Comparison of ENCODE assay signal across 28 cellular contexts in genomic region chr11:57942808-57943207, GRCh38.
"Had no signal": no experiment of that assay in that cellular context is flagged by ENCODE, and none has a peak within 500 bp of the region (broad histone marks: within the 10 kb centered on the region; RNA-seq: fewer than 3 reads in every experiment).

No MANE protein-coding gene starts in this region.

- H3K36me3 ChIP-seq: ascending aorta, breast epithelium, colonic mucosa, gastrocnemius medialis had no signal

- H3K4me1 Mint-ChIP-seq: activated CD4-positive, alpha-beta T cell treated with anti-CD3 and anti-CD28 coated beads for 36 hours; activated CD4-positive, alpha-beta T cell treated with anti-CD3 and anti-CD28 coated beads, Interleukin-2, amount 10 ng/mL, durations not matched to agents 24 days and 14 days; activated CD8-positive, alpha-beta memory T cell treated with anti-CD3 and anti-CD28 coated beads, Interleukin-2, amount 10 ng/mL, durations not matched to agents 7 days and 5 days; activated naive CD4-positive, alpha-beta T cell treated with anti-CD3 and anti-CD28 coated beads, Interleukin-2, amount 10 ng/mL, durations not matched to agents 7 days and 5 days; activated naive CD8-positive, alpha-beta T cell treated with anti-CD3 and anti-CD28 coated beads, Interleukin-2, amount 10 ng/mL, durations not matched to agents 7 days and 5 days; brain; central memory CD8-positive, alpha-beta T cell had no signal

- ATAC-seq: activated CD4-positive, alpha-beta T cell treated with anti-CD3 and anti-CD28 coated beads for 36 hours; activated CD8-positive, alpha-beta memory T cell treated with anti-CD3 and anti-CD28 coated beads, Interleukin-2, amount 10 ng/mL, durations not matched to agents 7 days and 5 days; activated CD8-positive, alpha-beta T cell treated with anti-CD3 and anti-CD28 coated beads, Interleukin-2, amount 10 ng/mL, durations not matched to agents 7 days and 5 days; activated naive CD4-positive, alpha-beta T cell treated with anti-CD3 and anti-CD28 coated beads, Interleukin-2, amount 50 U/mL, for 72 hours; activated T-cell treated with anti-CD3 and anti-CD28 coated beads, Interleukin-2, amount 50 U/mL, for 72 hours; gastrocnemius medialis had no signal

- H3K27ac ChIP-seq: ascending aorta, breast epithelium, colonic mucosa, dorsolateral prefrontal cortex, gastrocnemius medialis had no signal

- H3K4me3 ChIP-seq: ascending aorta, breast epithelium, colonic mucosa, dorsolateral prefrontal cortex, gastrocnemius medialis had no signal

- H3K27me3 Mint-ChIP-seq: activated naive CD4-positive, alpha-beta T cell treated with anti-CD3 and anti-CD28 coated beads, Interleukin-2, amount 10 ng/mL, durations not matched to agents 7 days and 5 days; activated naive CD8-positive, alpha-beta T cell treated with anti-CD3 and anti-CD28 coated beads, Interleukin-2, amount 10 ng/mL, durations not matched to agents 7 days and 5 days; brain; dendritic cell treated with granulocyte-macrophage colony-stimulating factor and Interleukin-4, amounts not matched to agents 40 ng/mL and 50 ng/mL, for 4 days had no signal

- H3K9me3 ChIP-seq: ascending aorta, breast epithelium, colonic mucosa, gastrocnemius medialis had no signal

- H3K27ac Mint-ChIP-seq: activated CD4-positive, alpha-beta memory T cell treated with anti-CD3 and anti-CD28 coated beads for 36 hours; activated CD4-positive, alpha-beta T cell treated with anti-CD3 and anti-CD28 coated beads for 36 hours; activated CD4-positive, alpha-beta T cell treated with anti-CD3 and anti-CD28 coated beads, Interleukin-2, amount 10 ng/mL, durations not matched to agents 24 days and 14 days; activated CD8-positive, alpha-beta memory T cell treated with anti-CD3 and anti-CD28 coated beads, Interleukin-2, amount 10 ng/mL, durations not matched to agents 7 days and 5 days; activated CD8-positive, alpha-beta T cell treated with anti-CD3 and anti-CD28 coated beads, Interleukin-2, amount 10 ng/mL, durations not matched to agents 7 days and 5 days; activated naive CD4-positive, alpha-beta T cell treated with anti-CD3 and anti-CD28 coated beads, Interleukin-2, amount 10 ng/mL, durations not matched to agents 7 days and 5 days; activated naive CD4-positive, alpha-beta T cell treated with anti-CD3 and anti-CD28 coated beads, Interleukin-2, amount 50 U/mL, for 72 hours; activated naive CD8-positive, alpha-beta T cell treated with anti-CD3 and anti-CD28 coated beads, Interleukin-2, amount 10 ng/mL, durations not matched to agents 7 days and 5 days; activated T-cell treated with anti-CD3 and anti-CD28 coated beads, Interleukin-2, amount 50 U/mL, for 72 hours; brain; dendritic cell treated with granulocyte-macrophage colony-stimulating factor and Interleukin-4, amounts not matched to agents 40 ng/mL and 50 ng/mL, for 4 days; endodermal cell had no signal

- H3K4me3 Mint-ChIP-seq: activated CD4-positive, alpha-beta memory T cell treated with anti-CD3 and anti-CD28 coated beads for 36 hours; activated CD4-positive, alpha-beta T cell treated with anti-CD3 and anti-CD28 coated beads for 36 hours; activated CD4-positive, alpha-beta T cell treated with anti-CD3 and anti-CD28 coated beads, Interleukin-2, amount 10 ng/mL, durations not matched to agents 24 days and 14 days; activated CD8-positive, alpha-beta memory T cell treated with anti-CD3 and anti-CD28 coated beads, Interleukin-2, amount 10 ng/mL, durations not matched to agents 7 days and 5 days; activated CD8-positive, alpha-beta T cell treated with anti-CD3 and anti-CD28 coated beads, Interleukin-2, amount 10 ng/mL, durations not matched to agents 7 days and 5 days; activated naive CD4-positive, alpha-beta T cell treated with anti-CD3 and anti-CD28 coated beads, Interleukin-2, amount 10 ng/mL, durations not matched to agents 7 days and 5 days; activated naive CD8-positive, alpha-beta T cell treated with anti-CD3 and anti-CD28 coated beads, Interleukin-2, amount 10 ng/mL, durations not matched to agents 7 days and 5 days; activated T-cell treated with anti-CD3 and anti-CD28 coated beads, Interleukin-2, amount 50 U/mL, for 72 hours; brain; central memory CD8-positive, alpha-beta T cell; dendritic cell treated with granulocyte-macrophage colony-stimulating factor and Interleukin-4, amounts not matched to agents 40 ng/mL and 50 ng/mL, for 4 days; endodermal cell had no signal

- H3K27me3 ChIP-seq: ascending aorta, breast epithelium, colonic mucosa, dorsolateral prefrontal cortex, gastrocnemius medialis had no signal

- H3K4me1 ChIP-seq: ascending aorta, breast epithelium, colonic mucosa, gastrocnemius medialis had no signal

- H3K36me3 Mint-ChIP-seq: activated CD4-positive, alpha-beta memory T cell treated with anti-CD3 and anti-CD28 coated beads for 36 hours; activated CD8-positive, alpha-beta memory T cell treated with anti-CD3 and anti-CD28 coated beads, Interleukin-2, amount 10 ng/mL, durations not matched to agents 7 days and 5 days; activated naive CD4-positive, alpha-beta T cell treated with anti-CD3 and anti-CD28 coated beads, Interleukin-2, amount 10 ng/mL, durations not matched to agents 7 days and 5 days; activated naive CD4-positive, alpha-beta T cell treated with anti-CD3 and anti-CD28 coated beads, Interleukin-2, amount 50 U/mL, for 72 hours; activated naive CD8-positive, alpha-beta T cell treated with anti-CD3 and anti-CD28 coated beads, Interleukin-2, amount 10 ng/mL, durations not matched to agents 7 days and 5 days; brain had no signal

- DNase-seq: activated CD4-positive, alpha-beta memory T cell treated with anti-CD3 and anti-CD28 coated beads for 36 hours; activated CD4-positive, alpha-beta T cell treated with anti-CD3 and anti-CD28 coated beads for 36 hours; activated CD4-positive, alpha-beta T cell treated with anti-CD3 and anti-CD28 coated beads, Interleukin-2, amount 10 ng/mL, durations not matched to agents 24 days and 14 days; activated CD4-positive, CD25-positive, alpha-beta regulatory T cell; activated CD4-positive, CD25-positive, alpha-beta regulatory T cell treated with anti-CD3 and anti-CD28 coated beads, Interleukin-2, amount 50 U/mL, for 72 hours; activated CD8-positive, alpha-beta memory T cell treated with anti-CD3 and anti-CD28 coated beads, Interleukin-2, amount 10 ng/mL, durations not matched to agents 7 days and 5 days; activated CD8-positive, alpha-beta memory T cell treated with anti-CD3 and anti-CD28 coated beads, Interleukin-2, amount 50 U/mL, for 4 hours; activated CD8-positive, alpha-beta T cell treated with anti-CD3 and anti-CD28 coated beads, Interleukin-2, amount 10 ng/mL, durations not matched to agents 7 days and 5 days; activated gamma-delta T cell; activated naive CD4-positive, alpha-beta T cell; activated naive CD4-positive, alpha-beta T cell treated with anti-CD3 and anti-CD28 coated beads, Interleukin-2, amount 10 ng/mL, durations not matched to agents 7 days and 5 days; activated naive CD8-positive, alpha-beta T cell treated with anti-CD3 and anti-CD28 coated beads, Interleukin-2, amount 10 ng/mL, durations not matched to agents 7 days and 5 days; activated T-cell treated with anti-CD3 and anti-CD28 coated beads, Interleukin-2, amount 50 U/mL, for 1 hour; activated T-cell treated with anti-CD3 and anti-CD28 coated beads, Interleukin-2, amount 50 U/mL, for 72 hours; colonic mucosa; dorsolateral prefrontal cortex; effector memory CD4-positive, alpha-beta T cell; endodermal cell; foreskin fibroblast; gastrocnemius medialis; head of caudate nucleus; T-helper 2 cell had no signal

- H3K9me3 Mint-ChIP-seq: activated CD4-positive, alpha-beta memory T cell treated with anti-CD3 and anti-CD28 coated beads for 36 hours; activated naive CD4-positive, alpha-beta T cell treated with anti-CD3 and anti-CD28 coated beads, Interleukin-2, amount 10 ng/mL, durations not matched to agents 7 days and 5 days; activated naive CD4-positive, alpha-beta T cell treated with anti-CD3 and anti-CD28 coated beads, Interleukin-2, amount 50 U/mL, for 72 hours; activated naive CD8-positive, alpha-beta T cell treated with anti-CD3 and anti-CD28 coated beads, Interleukin-2, amount 10 ng/mL, durations not matched to agents 7 days and 5 days; activated T-cell treated with anti-CD3 and anti-CD28 coated beads, Interleukin-2, amount 50 U/mL, for 72 hours; central memory CD8-positive, alpha-beta T cell; dendritic cell treated with granulocyte-macrophage colony-stimulating factor and Interleukin-4, amounts not matched to agents 40 ng/mL and 50 ng/mL, for 4 days had no signal
